36 cellular contexts compared by ENCODE assay signal in the genomic region with DNA sequence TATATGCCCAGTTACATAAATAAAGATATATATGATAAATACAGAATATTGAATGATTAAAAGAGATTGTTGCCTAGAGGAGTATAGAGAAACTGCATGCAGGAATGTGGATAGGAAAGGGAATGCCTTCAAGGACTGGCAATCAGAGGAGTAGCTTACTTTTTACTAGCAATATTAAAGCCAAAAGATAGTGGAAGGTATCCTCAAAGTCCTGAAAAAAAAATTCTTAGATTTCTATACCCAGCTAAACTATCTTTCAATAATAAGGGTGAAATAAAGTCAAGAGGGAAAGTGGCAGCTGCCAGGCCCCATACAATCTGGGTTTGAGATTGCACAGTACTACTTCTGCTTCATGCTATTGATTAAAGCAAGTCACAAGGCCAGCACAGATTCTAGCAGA.
"Had no signal": no experiment of that assay in that cellular context is flagged by ENCODE, and none has a peak within 500 bp of the region (broad histone marks: within the 10 kb centered on the region; RNA-seq: fewer than 3 reads in every experiment).

No MANE protein-coding gene starts in this region.

- H3K4me3 ChIP-seq: MG63 had no signal

- H3K36me3 ChIP-seq: MG63 had no signal

- H3K27me3 ChIP-seq: MG63 had no signal

- DNase-seq: Karpas-422, Kasumi-1, MG63, MM.1S, MV-4-11, NCI-H1048, NCI-H1092, NCI-H1092 treated with DMSO at 0.1 percent for 48 hours, NCI-H1105, NCI-H1105 treated with DMSO at 0.1 percent for 48 hours, NCI-H1417, NCI-H1417 treated with DMSO at 0.1 percent for 48 hours, NCI-H1436, NCI-H1436 treated with DMSO at 0.1 percent for 48 hours, NCI-H146, NCI-H1694, NCI-H1694 treated with DMSO at 0.1 percent for 48 hours, NCI-H187, NCI-H187 treated with DMSO at 0.1 percent for 48 hours, NCI-H1930, NCI-H2029, NCI-H2029 treated with DMSO at 0.1 percent for 48 hours, NCI-H2081, NCI-H2081 treated with DMSO at 0.1 percent for 48 hours, NCI-H2107, NCI-H2171, NCI-H2171 treated with DMSO at 0.1 percent for 48 hours, NCI-H2227 treated with DMSO at 0.1 percent for 48 hours, NCI-H226, NCI-H345, NCI-H446, NCI-H446 treated with DMSO at 0.1 percent for 48 hours, NCI-H510A, NCI-H510A treated with DMSO at 0.1 percent for 48 hours, NCI-H524, NCI-H524 treated with DMSO at 0.1 percent for 48 hours had no signal
